Comparison of ENCODE assay signal across 8 cellular contexts in the genomic region with DNA sequence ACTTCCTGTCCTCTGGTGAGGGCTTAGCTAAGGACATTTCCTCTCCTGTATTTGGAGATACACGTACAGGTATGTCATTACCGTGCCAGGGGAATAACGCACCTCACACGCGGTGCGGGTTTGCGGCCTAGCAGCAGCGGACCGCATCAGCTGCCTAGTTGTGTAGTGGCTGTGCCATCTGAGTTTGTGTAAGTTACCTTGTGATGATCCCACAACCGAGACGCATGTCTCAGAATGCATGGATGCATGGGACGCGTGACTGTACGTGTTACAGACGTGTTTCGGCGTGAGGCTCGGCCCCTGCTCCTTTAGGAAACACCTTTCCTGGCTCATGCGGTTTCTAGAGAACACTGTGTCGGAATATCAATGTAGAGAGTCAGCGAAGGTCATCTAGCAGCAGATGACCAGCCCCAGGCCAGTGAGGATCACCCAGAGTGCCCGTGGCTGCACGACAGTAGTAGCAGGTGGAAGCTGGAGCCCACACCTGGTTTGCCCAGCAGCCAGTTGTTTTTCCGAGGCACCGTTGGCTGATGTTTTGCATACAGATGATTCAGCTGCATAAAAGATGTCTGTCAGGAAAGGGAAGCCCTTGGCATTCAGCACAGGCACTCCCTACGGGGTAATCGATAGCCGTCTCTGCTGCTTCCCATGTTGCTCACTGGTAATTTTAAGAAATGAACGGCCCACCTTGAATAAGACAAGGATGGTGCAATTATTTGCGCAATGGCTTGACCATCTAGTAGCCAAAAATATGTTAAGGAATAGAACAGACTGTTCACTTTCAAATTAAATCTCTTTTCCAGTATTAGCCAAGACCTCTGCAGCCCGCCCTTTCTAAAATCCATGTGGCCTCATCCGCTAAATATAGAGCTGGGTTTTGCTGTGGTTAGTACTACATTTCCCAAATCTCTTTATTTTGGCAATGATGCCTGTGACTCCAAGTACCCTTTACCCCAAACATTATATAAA. TPM values are rescaled to one million over a fixed set of nuclear protein-coding genes. Genes with fewer than 3 reads are reported as not detected.
DNase-seq lines count a peak whose midpoint lies in the region; ATAC-seq, FAIRE-seq and TF ChIP-seq lines count a peak whose summit lies in the region.

No MANE protein-coding gene starts in this region.

- SMC1A ChIA-PET in GM12878 (lab: Charles Lee; ENCODE audit: uncharacterized antibody, unreplicated experiment) = interaction anchor here (0.6 to 1.2 kb wide), 4 partner anchors 16 to 338 kb away, joined by 3 to 4 read pairs (median 4); no protein-coding TSS in a partner anchor

- no peaks in the 10 kb centered on the region for H3K9me3 ChIP-seq in GM12878 (replicated peaks; ENCODE audit: control insufficient read depth, insufficient read depth, low read length)

- H3K36me3 ChIP-seq in GM12878 (ENCODE audit: control insufficient read depth in 2 of 2, insufficient read depth in 2 of 2, low read length in 1 of 2) (no peaks in the 10 kb centered on the region), kidney epithelial cell (ENCODE audit: control insufficient read depth, insufficient read depth, low read length) (no peaks in the 10 kb centered on the region)

- RAD21 ChIA-PET in GM12878 (lab: Charles Lee; ENCODE audit: unreplicated experiment) = interaction anchor here (1.0 to 1.3 kb wide), 3 partner anchors 69 to 114 kb away, joined by 3 read pairs; a partner anchor contains a TSS

- CTCF ChIA-PET in GM12878 (lab: Yijun Ruan, JAX) = interaction anchor here (1.1 to 1.8 kb wide), 3 partner anchors 148 to 618 kb away, joined by 3 to 4 read pairs (median 3); a partner anchor contains a TSS

- WGBS in GM12878 (ENCODE audit: insufficient coverage, insufficient replicate concordance, low lambda C conversion rate, missing lambda C conversion rate) = 62% methylated on average over 32 of the region's 32 CpGs

- TF ChIP-seq CTCF in GM12878 (IDR thresholded peaks at IDR 0.05 in 2 of 3, conservative IDR thresholded peaks at IDR 0.05 in 1 of 3; ENCODE audit: control insufficient read depth in 2 of 3, extremely low read depth in 1 of 3, insufficient read depth in 1 of 3, low read depth in 3 of 3, low read length in 3 of 3) = no peak
- no peak for TF ChIP-seq CTCF in kidney epithelial cell (IDR thresholded peaks at IDR 0.05; ENCODE audit: insufficient read depth, low read length, poor library complexity, severe bottlenecking)

- FAIRE-seq in GM12878 (lab: Jason Lieb, UNC) = no peak

- no peaks in the 10 kb centered on the region for H3K79me2 ChIP-seq in GM12878 (ENCODE audit: control insufficient read depth, insufficient read depth, low read length)

- POLR2A ChIA-PET in GM12878 (lab: Charles Lee) = interaction anchor here (0.7 to 1.0 kb wide), 2 partner anchors 114 to 186 kb away, joined by 3 read pairs; a partner anchor contains a TSS

- no peak for TF ChIP-seq POLR2A in GM12878 (IDR thresholded peaks at IDR 0.05; ENCODE audit: low read depth, low read length)

- intact Hi-C loops in GM12878 (cut with micrococcal nuclease; ENCODE audit: unreplicated experiment) = loop anchor here (10.0 kb wide), 2 partner anchors 132 to 182 kb away; a partner anchor contains a TSS

- peak overlapping the region; percentile 34; the same call in 1 of the 2 replicates for H3K27ac ChIP-seq in GM12878 (ENCODE audit: control insufficient read depth, insufficient read depth)

- peak overlapping the region; percentile 99 for H3K4me2 ChIP-seq in GM12878 (ENCODE audit: control insufficient read depth, insufficient read depth)

- no peak for TF ChIP-seq EP300 in GM12878 (IDR thresholded peaks at IDR 0.05; ENCODE audit: borderline replicate concordance in 1 of 2, control insufficient read depth in 1 of 2, low read depth in 2 of 2, low read length in 2 of 2)

- peak; percentile 35 for ATAC-seq in GM12878

- in situ Hi-C loops in GM12878 (cut with MboI) = loop anchor here (5.0 kb wide), 1 partner anchor 110 kb away; no protein-coding TSS in a partner anchor

- no peaks in the 10 kb centered on the region for H4K20me1 ChIP-seq in GM12878 (ENCODE audit: control insufficient read depth, insufficient read depth)

- peaks cover 9% of the 10 kb centered on the region for H3K4me1 ChIP-seq in GM12878 (ENCODE audit: control insufficient read depth, insufficient read depth, low read length)

- peaks cover 7 to 15% of the 10 kb centered on the region in 2 experiments for H3K27me3 ChIP-seq in GM12878 (replicated peaks in 1 of 2; ENCODE audit: control insufficient read depth in 2 of 2, insufficient read depth in 2 of 2, low read length in 1 of 2)
- no peaks in the 10 kb centered on the region for H3K27me3 ChIP-seq in kidney epithelial cell (ENCODE audit: control insufficient read depth, insufficient read depth, low read length)

- H3K9ac ChIP-seq in GM12878 (ENCODE audit: control insufficient read depth, insufficient read depth, low read length) = peak overlapping the region; percentile 79

- peak overlapping the region; percentile 96 for H3K4me3 ChIP-seq in GM12878
- peak overlapping the region; percentile 43 for H3K4me3 ChIP-seq in kidney epithelial cell (ENCODE audit: low read depth, low read length)

- peak; percentile 9 for DNase-seq in activated gamma-delta T cell treated with Interleukin-2 at 50 U/mL for 16 hours
- DNase-seq in activated gamma-delta T cell (lab: John Stamatoyannopoulos, UW) = no peak
- DNase-seq in NCI-H146 (lab: John Stamatoyannopoulos, UW) = peak; percentile 85
- DNase-seq in GM12878 (ENCODE audit: low read depth, low spot score) = no peak
- no peak for DNase-seq in kidney epithelial cell (ENCODE audit: low read depth)
- DNase-seq in stromal cell of bone marrow (ENCODE audit: low read depth) = peak; percentile 51
- DNase-seq in CD1c-positive myeloid dendritic cell (ENCODE audit: extremely low spot score) = no peak
- DNase-seq in foreskin melanocyte = no peak

- H2AFZ ChIP-seq in GM12878 (ENCODE audit: control insufficient read depth, low read depth, low read length) = peak overlapping the region; percentile 99

- TF ChIP-seq RAD21 in GM12878 (IDR thresholded peaks at IDR 0.05; ENCODE audit: insufficient read depth, low read depth, low read length) = no peak

- no TSS peak for BruUV-seq in GM12878 (replicated peaks; lab: Mats Ljungman, UMichigan)

TF ChIP-seq in GM12878, 131 proteins besides CTCF, POLR2A, EP300 and RAD21:
- peak; percentile 39; the same call in 1 of the 2 replicates for TF ChIP-seq PAX5 (IDR thresholded peaks at IDR 0.05; ENCODE audit: borderline replicate concordance, low read depth, low read length)
- TF ChIP-seq, protein P1, sequence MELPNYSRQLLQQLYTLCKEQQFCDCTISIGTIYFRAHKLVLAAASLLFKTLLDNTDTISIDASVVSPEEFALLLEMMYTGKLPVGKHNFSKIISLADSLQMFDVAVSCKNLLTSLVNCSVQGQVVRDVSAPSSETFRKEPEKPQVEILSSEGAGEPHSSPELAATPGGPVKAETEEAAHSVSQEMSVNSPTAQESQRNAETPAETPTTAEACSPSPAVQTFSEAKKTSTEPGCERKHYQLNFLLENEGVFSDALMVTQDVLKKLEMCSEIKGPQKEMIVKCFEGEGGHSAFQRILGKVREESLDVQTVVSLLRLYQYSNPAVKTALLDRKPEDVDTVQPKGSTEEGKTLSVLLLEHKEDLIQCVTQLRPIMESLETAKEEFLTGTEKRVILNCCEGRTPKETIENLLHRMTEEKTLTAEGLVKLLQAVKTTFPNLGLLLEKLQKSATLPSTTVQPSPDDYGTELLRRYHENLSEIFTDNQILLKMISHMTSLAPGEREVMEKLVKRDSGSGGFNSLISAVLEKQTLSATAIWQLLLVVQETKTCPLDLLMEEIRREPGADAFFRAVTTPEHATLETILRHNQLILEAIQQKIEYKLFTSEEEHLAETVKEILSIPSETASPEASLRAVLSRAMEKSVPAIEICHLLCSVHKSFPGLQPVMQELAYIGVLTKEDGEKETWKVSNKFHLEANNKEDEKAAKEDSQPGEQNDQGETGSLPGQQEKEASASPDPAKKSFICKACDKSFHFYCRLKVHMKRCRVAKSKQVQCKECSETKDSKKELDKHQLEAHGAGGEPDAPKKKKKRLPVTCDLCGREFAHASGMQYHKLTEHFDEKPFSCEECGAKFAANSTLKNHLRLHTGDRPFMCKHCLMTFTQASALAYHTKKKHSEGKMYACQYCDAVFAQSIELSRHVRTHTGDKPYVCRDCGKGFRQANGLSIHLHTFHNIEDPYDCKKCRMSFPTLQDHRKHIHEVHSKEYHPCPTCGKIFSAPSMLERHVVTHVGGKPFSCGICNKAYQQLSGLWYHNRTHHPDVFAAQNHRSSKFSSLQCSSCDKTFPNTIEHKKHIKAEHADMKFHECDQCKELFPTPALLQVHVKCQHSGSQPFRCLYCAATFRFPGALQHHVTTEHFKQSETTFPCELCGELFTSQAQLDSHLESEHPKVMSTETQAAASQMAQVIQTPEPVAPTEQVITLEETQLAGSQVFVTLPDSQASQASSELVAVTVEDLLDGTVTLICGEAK (IDR thresholded peaks at IDR 0.05; ENCODE audit: borderline replicate concordance) = no peak

RNA-seq across cellular contexts. Expression of a gene that starts 1.0 kb away (rescaled TPM):
- total RNA-seq in GM12878 (2013; cell fraction: nucleolus; rRNA removed) = 0.63 and 0.95 TPM in 2 replicates
- total RNA-seq in GM12878 (2014; rRNA removed) (under 0.01 and 0.05 TPM in 2 replicates), GM12878 (2014; rRNA removed; fragmentation: Illumina TruSeq; extraction: Trizol) (not detected in 2 replicates), GM12878 (2021) (0.16 and 0.18 TPM in 2 replicates), kidney epithelial cell (25.9 and 28.2 TPM in 2 replicates)
- polyA plus RNA-seq in GM12878 (2011; ENCODE audit: low read depth) = 0.12 TPM
- polyA plus RNA-seq in GM12878 (2011; rRNA removed) (0.07 and 0.35 TPM in 2 replicates), GM12878 (2014; fragmentation: Illumina TruSeq; extraction: Trizol) (0.07 TPM in 1 of 2 replicates, not detected in the other), GM12878 (2014; fragmentation: Nextera tagmentation; extraction: Ambion mirVana) (under 1 TPM in 1 of 2 experiments, not detected in 1; 0.04 TPM), GM12878 (2014; rRNA removed) (0.13 TPM in 1 of 2 replicates, not detected in the other), GM12878 (2016; fragmentation: Nextera tagmentation; extraction: Ambion mirVana) (under 1 TPM; 0.11 to 0.16 TPM)
- polyA plus RNA-seq in GM12878 (2011; cell fraction: cytosol; rRNA removed) = 0.15 and 0.31 TPM in 2 replicates
- polyA plus RNA-seq in GM12878 (2011; cell fraction: nucleus; rRNA removed) = 0.33 and 0.47 TPM in 2 replicates
- polyA plus RNA-seq in GM12878 (2012) = 0.05 and 0.36 TPM in 2 replicates
- polyA minus RNA-seq in GM12878 (2011; rRNA and poly(A)+ RNA removed) = 0.15 and 0.46 TPM in 2 replicates
- 0.52 TPM in 1 of 2 replicates, not detected in the other for polyA minus RNA-seq in GM12878 (2011; cell fraction: cytosol; rRNA and poly(A)+ RNA removed)
- 0.77 and 0.85 TPM in 2 replicates for polyA minus RNA-seq in GM12878 (2011; cell fraction: nucleus; rRNA and poly(A)+ RNA removed)

Comparison
In these comparisons a context has a peak if more than half of its experiments do, and no peak if none do; other contexts are left out.
1. DNase-seq: peak in activated gamma-delta T cell treated with Interleukin-2 at 50 U/mL for 16 hours (single experiment), NCI-H146 (single experiment) and stromal cell of bone marrow (single experiment); none in activated gamma-delta T cell (single experiment), GM12878 (single experiment), kidney epithelial cell (single experiment), CD1c-positive myeloid dendritic cell (single experiment) and foreskin melanocyte (single experiment).
2. RNA of a gene that starts 1.0 kb away (total RNA-seq): 25.9 to 28.2 TPM in kidney epithelial cell; under 0.01 to 0.95 TPM in GM12878; every median in the first group is over 10 times any median in the second.